Comparison of ENCODE assay signal across 9 cellular contexts in genomic region chr7:93551063-93551895, GRCh38. TPM values are rescaled to one million over a fixed set of nuclear protein-coding genes. Genes with fewer than 3 reads are reported as not detected.
A peak's percentile ranks its signal among the peaks of the same experiment; 100 is the strongest.
DNase-seq lines count a peak whose midpoint lies in the region; ATAC-seq and TF ChIP-seq lines count a peak whose summit lies in the region.
"Had no signal": no experiment of that assay in that cellular context is flagged by ENCODE, and none has a peak within 500 bp of the region (broad histone marks: within the 10 kb centered on the region; RNA-seq: fewer than 3 reads in every experiment).

No MANE protein-coding gene starts in this region.

- H3K27ac ChIP-seq in trophoblast cell (ENCODE audit: low read depth, low read length), result no peak overlapping the region
- H3K27ac ChIP-seq in esophagus muscularis mucosa (replicated peaks in 1 of 4), result no peak overlapping the region

- H2BK12ac ChIP-seq in trophoblast cell (ENCODE audit: low read length), result no peak overlapping the region

- H3K9me3 Mint-ChIP-seq in T-cell, result no peaks in the 10 kb centered on the region
- H3K9me3 Mint-ChIP-seq: dendritic cell treated with granulocyte-macrophage colony-stimulating factor and Interleukin-4, amounts not matched to agents 40 ng/mL and 50 ng/mL, for 4 days had no signal

- H2AFZ ChIP-seq in trophoblast cell (ENCODE audit: insufficient read depth, low read length, poor library complexity), result no peak overlapping the region

- no peaks in the 10 kb centered on the region for H3K36me3 ChIP-seq in trophoblast cell (ENCODE audit: control insufficient read depth in 1 of 2, insufficient read depth in 2 of 2, low read length in 2 of 2)
- no peaks in the 10 kb centered on the region for H3K36me3 ChIP-seq in esophagus muscularis mucosa

- DNase-seq in A172 (ENCODE audit: low spot score) (peak; percentile 55), NCI-H2227 (lab: John Stamatoyannopoulos, UW; ENCODE audit: unreplicated experiment) (peak; percentile 69), dedifferentiated amniotic fluid mesenchymal stem cell (ENCODE audit: extremely low spot score) (peak; percentile 75), trophoblast cell (peak; percentile 39 to 82), T-cell (no peak), esophagus muscularis mucosa (ENCODE audit: extremely low spot score) (no peak), ureter (ENCODE audit: low spot score) (no peak)

- no peak overlapping the region for H4K91ac ChIP-seq in trophoblast cell (ENCODE audit: low read depth, low read length)

- CTCF ChIA-PET in T-cell (lab: Charles Lee), result interaction anchor here in 1 of 2 donors (0.7 kb wide), 1 partner anchor 1351 kb away, joined by 3 read pairs; no protein-coding TSS in a partner anchor

- H4K12ac ChIP-seq in trophoblast cell (ENCODE audit: low read depth, low read length), result no peak overlapping the region

- TF ChIP-seq POLR2A in esophagus muscularis mucosa (IDR thresholded peaks at IDR 0.05; ENCODE audit: low read depth), result no peak

- intact Hi-C loops in esophagus muscularis mucosa (cut with DNase I), result no loop called here

- H3K27me3 ChIP-seq in trophoblast cell (ENCODE audit: insufficient read depth, low read length) (no peaks in the 10 kb centered on the region), esophagus muscularis mucosa (no peaks in the 10 kb centered on the region)

- no peak overlapping the region for H3K4me3 ChIP-seq in trophoblast cell (ENCODE audit: low read depth, low read length)
- H3K4me3 ChIP-seq in esophagus muscularis mucosa, result no peak overlapping the region

- H4K8ac ChIP-seq in trophoblast cell (ENCODE audit: low read depth, low read length), result no peak overlapping the region

- no peak for TF ChIP-seq EP300 in esophagus muscularis mucosa (IDR thresholded peaks at IDR 0.05)

- no peak overlapping the region for H3K27ac Mint-ChIP-seq in T-cell
- H3K27ac Mint-ChIP-seq: dendritic cell treated with granulocyte-macrophage colony-stimulating factor and Interleukin-4, amounts not matched to agents 40 ng/mL and 50 ng/mL, for 4 days had no signal

- H3K4me1 ChIP-seq in trophoblast cell (ENCODE audit: control insufficient read depth in 1 of 2, insufficient read depth in 2 of 2, low read length in 2 of 2), result no peaks in the 10 kb centered on the region
- no peaks in the 10 kb centered on the region for H3K4me1 ChIP-seq in esophagus muscularis mucosa

- no peak overlapping the region for H3K23ac ChIP-seq in trophoblast cell (ENCODE audit: low read length)

- H3K27me3 Mint-ChIP-seq in T-cell, result peaks cover 3 to 4% of the 10 kb centered on the region in 2 donors

- POLR2A ChIA-PET in T-cell (lab: Charles Lee), result interaction anchor here in 1 of 2 donors (0.6 kb wide), 1 partner anchor 36 kb away, joined by 3 read pairs; no protein-coding TSS in a partner anchor

- no peak overlapping the region for H3K14ac ChIP-seq in trophoblast cell (ENCODE audit: low read length)

- H3K4me3 Mint-ChIP-seq in T-cell, result no peak overlapping the region
- H3K4me3 Mint-ChIP-seq: dendritic cell treated with granulocyte-macrophage colony-stimulating factor and Interleukin-4, amounts not matched to agents 40 ng/mL and 50 ng/mL, for 4 days had no signal

- no peak overlapping the region for H2AK5ac ChIP-seq in trophoblast cell (ENCODE audit: low read length)

- H3K4me2 ChIP-seq in trophoblast cell (ENCODE audit: low read length), result no peak overlapping the region

- no peak overlapping the region for H3K9ac ChIP-seq in trophoblast cell (ENCODE audit: low read length)

- no peaks in the 10 kb centered on the region for H3K9me3 ChIP-seq in trophoblast cell (ENCODE audit: insufficient read depth, low read depth, low read length)
- H3K9me3 ChIP-seq in esophagus muscularis mucosa, result no peaks in the 10 kb centered on the region

- H3K36me3 Mint-ChIP-seq in T-cell, result no peaks in the 10 kb centered on the region

- peak; percentile 57 for TF ChIP-seq CTCF in GM12873 (IDR thresholded peaks at IDR 0.05; ENCODE audit: insufficient read depth, low read depth, low read length, missing control alignments)
- peak in 1 of 3 experiments; percentile 19 for TF ChIP-seq CTCF in esophagus muscularis mucosa (IDR thresholded peaks at IDR 0.05)

- no peaks in the 10 kb centered on the region for H3K79me1 ChIP-seq in trophoblast cell (ENCODE audit: low read length)

- no peaks in the 10 kb centered on the region for H3K79me2 ChIP-seq in trophoblast cell (ENCODE audit: control insufficient read depth, insufficient read depth, low read length, poor library complexity)

- H3K18ac ChIP-seq in trophoblast cell (ENCODE audit: low read length), result no peak overlapping the region

- no peak overlapping the region for H2BK5ac ChIP-seq in trophoblast cell (ENCODE audit: low read depth, low read length, poor library complexity)

- no peaks in the 10 kb centered on the region for H3K4me1 Mint-ChIP-seq in T-cell

- WGBS in trophoblast cell (ENCODE audit: extremely low coverage, insufficient coverage, insufficient read length), result no CpG with 5 or more reads among the region's 6 CpGs
- WGBS in esophagus muscularis mucosa, result 22% methylated on average over 6 of the region's 6 CpGs

- no peak overlapping the region for H2BK120ac ChIP-seq in trophoblast cell (ENCODE audit: insufficient read depth, low read length, poor library complexity)

- ATAC-seq in T-cell (replicated peaks in 1 of 4), result no peak

- no peak overlapping the region for H3K4ac ChIP-seq in trophoblast cell (ENCODE audit: low read depth, low read length)

RNA-seq across cellular contexts. Expression of gene CALCR, which starts 23.2 kb away (rescaled TPM):
- 0.10 and 0.98 TPM in 2 replicates for total RNA-seq in A172 (2014; rRNA removed; shearing (Covaris generic))
- 2.9 and 3.2 TPM in 2 replicates for polyA plus RNA-seq in trophoblast cell (2013)
- total RNA-seq in T-cell (not detected), esophagus muscularis mucosa (under 1 TPM in 1 of 4 donors, not detected in 3; 0.17 TPM), ureter (0.16 TPM)

Comparison
In these comparisons a context has a peak if more than half of its experiments do, and no peak if none do; other contexts are left out.
1. DNase-seq: peak in A172 (single experiment), NCI-H2227 (single experiment), dedifferentiated amniotic fluid mesenchymal stem cell (single experiment) and trophoblast cell (2 of 2); none in T-cell (0 of 34), esophagus muscularis mucosa (single experiment) and ureter (single experiment).